17 cellular contexts compared by ENCODE assay signal in genomic region chr2:216774180-216774579, GRCh38.
DNase-seq lines count a peak whose midpoint lies in the region; ATAC-seq and TF ChIP-seq lines count a peak whose summit lies in the region.
"Had no signal": no experiment of that assay in that cellular context is flagged by ENCODE, and none has a peak within 500 bp of the region (broad histone marks: within the 10 kb centered on the region; RNA-seq: fewer than 3 reads in every experiment).

No MANE protein-coding gene starts in this region.

- TF ChIP-seq CTCF in neural crest cell (conservative IDR thresholded peaks at IDR 0.05): no peak

- intact Hi-C loops in Right ventricle myocardium superior (cut with DNase I): loop anchor here (5.0 kb wide), 1 partner anchor 77 kb away; the partner anchor contains the start of gene IGFBP5
- intact Hi-C loops in cardiac septum (cut with DNase I): loop anchor here (2.0 to 10.0 kb wide), 4 partner anchors 55 to 391 kb away; no protein-coding TSS in a partner anchor

- H3K27ac ChIP-seq in substantia nigra (ENCODE audit: low read depth, low read length, poor library complexity, severe bottlenecking): no peak overlapping the region
- H3K27ac ChIP-seq: A549, ovary had no signal

- peaks cover 38% of the 10 kb centered on the region for H3K4me1 Mint-ChIP-seq in neural crest cell
- peaks cover 2% of the 10 kb centered on the region for H3K4me1 Mint-ChIP-seq in T-helper 2 cell treated with Interferon-gamma antibody and Interleukin-4, amounts not matched to agents 5 μg/mL and 100 μg/mL, for 36 hours (ENCODE audit: low read depth)

- H3K27me3 Mint-ChIP-seq in neural crest cell (ENCODE audit: low read depth): no peaks in the 10 kb centered on the region
- H3K27me3 Mint-ChIP-seq in T-helper 2 cell treated with Interferon-gamma antibody and Interleukin-4, amounts not matched to agents 5 μg/mL and 100 μg/mL, for 36 hours (ENCODE audit: low read depth): peaks cover 2% of the 10 kb centered on the region
- H3K27me3 Mint-ChIP-seq: CD4-positive, alpha-beta T cell had no signal

- H3K27ac Mint-ChIP-seq in neural crest cell (ENCODE audit: unreplicated experiment): peak overlapping the region; percentile 84
- H3K27ac Mint-ChIP-seq in T-helper 2 cell treated with Interferon-gamma antibody and Interleukin-4, amounts not matched to agents 5 μg/mL and 100 μg/mL, for 36 hours: no peak overlapping the region
- H3K27ac Mint-ChIP-seq: CD4-positive, alpha-beta T cell had no signal

- peak; percentile 1 for ATAC-seq in Right ventricle myocardium superior (ENCODE audit: poor library complexity)
- ATAC-seq in GM21576 (IDR thresholded peaks at IDR 0.05; ENCODE audit: unreplicated experiment): no peak
- ATAC-seq: A549 had no signal

- DNase-seq in Right ventricle myocardium superior: no peak
- no peak for DNase-seq in cardiac septum (ENCODE audit: low spot score)
- DNase-seq in glomerular visceral epithelial cell (ENCODE audit: extremely low spot score): peak; percentile 79
- no peak for DNase-seq in neural crest cell (ENCODE audit: low read depth, low spot score)
- DNase-seq in substantia nigra (lab: John Stamatoyannopoulos, UW): no peak
- no peak for DNase-seq in T-helper 2 cell treated with Interferon-gamma antibody and Interleukin-4, amounts not matched to agents 5 μg/mL and 100 μg/mL, for 36 hours (ENCODE audit: low spot score)
- DNase-seq in amygdala (lab: John Stamatoyannopoulos, UW): no peak
- DNase-seq: activated naive CD4-positive, alpha-beta T cell treated with anti-CD3 and anti-CD28 coated beads, Interleukin-2, amount 50 U/mL, for 16 hours; CD4-positive, alpha-beta T cell; DMS79; effector CD4-positive, alpha-beta T cell; NCI-H1417 treated with DMSO at 0.1 percent for 48 hours; NCI-H2171; NCI-H82; ovary had no signal

- H3K9me3 Mint-ChIP-seq in neural crest cell: peaks cover 18% of the 10 kb centered on the region
- no peaks in the 10 kb centered on the region for H3K9me3 Mint-ChIP-seq in T-helper 2 cell treated with Interferon-gamma antibody and Interleukin-4, amounts not matched to agents 5 μg/mL and 100 μg/mL, for 36 hours

- peaks cover 6% of the 10 kb centered on the region for H3K36me3 Mint-ChIP-seq in neural crest cell (ENCODE audit: low read depth)
- no peaks in the 10 kb centered on the region for H3K36me3 Mint-ChIP-seq in T-helper 2 cell treated with Interferon-gamma antibody and Interleukin-4, amounts not matched to agents 5 μg/mL and 100 μg/mL, for 36 hours (ENCODE audit: low read depth)

- H3K4me3 Mint-ChIP-seq in neural crest cell: no peak overlapping the region
- H3K4me3 Mint-ChIP-seq in T-helper 2 cell treated with Interferon-gamma antibody and Interleukin-4, amounts not matched to agents 5 μg/mL and 100 μg/mL, for 36 hours: no peak overlapping the region
- H3K4me3 Mint-ChIP-seq: CD4-positive, alpha-beta T cell had no signal
